ENCODE assay signal across 19 cellular contexts in genomic region chr5:72658161-72658560, GRCh38.
A peak's percentile ranks its signal among the peaks of the same experiment; 100 is the strongest.
DNase-seq lines count a peak whose midpoint lies in the region; ATAC-seq, FAIRE-seq and TF ChIP-seq lines count a peak whose summit lies in the region.
"Had no signal": no experiment of that assay in that cellular context is flagged by ENCODE, and none has a peak within 500 bp of the region (broad histone marks: within the 10 kb centered on the region; RNA-seq: fewer than 3 reads in every experiment).

No MANE protein-coding gene starts in this region.

- H3K4me1 Mint-ChIP-seq in activated CD8-positive, alpha-beta T cell treated with anti-CD3 and anti-CD28 coated beads, Interleukin-2, amount 10 ng/mL, durations not matched to agents 7 days and 5 days (ENCODE audit: low read depth) = no peaks in the 10 kb centered on the region
- H3K4me1 Mint-ChIP-seq: CD4-positive, alpha-beta memory T cell had no signal

- H3K27me3 ChIP-seq in bronchial epithelial cell (ENCODE audit: control insufficient read depth, insufficient read depth, low read length) (no peaks in the 10 kb centered on the region), foreskin keratinocyte (peaks cover 3% of the 10 kb centered on the region), trophoblast cell (ENCODE audit: insufficient read depth, low read length) (no peaks in the 10 kb centered on the region)
- H3K27me3 ChIP-seq in effector memory CD4-positive, alpha-beta T cell (replicated peaks; ENCODE audit: control insufficient read depth, insufficient read depth, low read length, poor library complexity, severe bottlenecking) = no peaks in the 10 kb centered on the region

- H3K36me3 Mint-ChIP-seq in activated CD8-positive, alpha-beta T cell treated with anti-CD3 and anti-CD28 coated beads, Interleukin-2, amount 10 ng/mL, durations not matched to agents 7 days and 5 days (ENCODE audit: low read depth) = no peaks in the 10 kb centered on the region
- H3K36me3 Mint-ChIP-seq: CD4-positive, alpha-beta memory T cell had no signal

- peak overlapping the region; percentile 69 for H4K8ac ChIP-seq in trophoblast cell (ENCODE audit: low read depth, low read length)

- ATAC-seq in foreskin keratinocyte = no peak
- no peak for ATAC-seq in activated CD8-positive, alpha-beta T cell treated with anti-CD3 and anti-CD28 coated beads, Interleukin-2, amount 10 ng/mL, durations not matched to agents 7 days and 5 days
- ATAC-seq: GM23338, HCT116 had no signal

- peak overlapping the region; percentile 2 for H3K4me2 ChIP-seq in trophoblast cell (ENCODE audit: low read length)
- H3K4me2 ChIP-seq: GM23338 had no signal

- no peak overlapping the region for H2AFZ ChIP-seq in trophoblast cell (ENCODE audit: insufficient read depth, low read length, poor library complexity)
- H2AFZ ChIP-seq: GM23338 had no signal

- peak overlapping the region; percentile 67 for H3K18ac ChIP-seq in trophoblast cell (ENCODE audit: low read length)

- no peak overlapping the region for H3K27ac ChIP-seq in foreskin keratinocyte
- no peak overlapping the region for H3K27ac ChIP-seq in trophoblast cell (ENCODE audit: low read depth, low read length)
- no peak overlapping the region for H3K27ac ChIP-seq in effector memory CD4-positive, alpha-beta T cell (ENCODE audit: insufficient read depth, low read length, poor library complexity, severe bottlenecking)

- peak overlapping the region; percentile 90 for H2BK120ac ChIP-seq in trophoblast cell (ENCODE audit: insufficient read depth, low read length, poor library complexity)

- H2BK5ac ChIP-seq in trophoblast cell (ENCODE audit: low read depth, low read length, poor library complexity) = peak overlapping the region; percentile 29

- H3K14ac ChIP-seq in trophoblast cell (ENCODE audit: low read length) = peak overlapping the region; percentile 63

- H3K9me3 Mint-ChIP-seq in activated CD8-positive, alpha-beta T cell treated with anti-CD3 and anti-CD28 coated beads, Interleukin-2, amount 10 ng/mL, durations not matched to agents 7 days and 5 days (ENCODE audit: insufficient read depth) = no peaks in the 10 kb centered on the region
- H3K9me3 Mint-ChIP-seq: CD4-positive, alpha-beta memory T cell; GM23338; H9 had no signal

- H3K27me3 Mint-ChIP-seq in activated CD8-positive, alpha-beta T cell treated with anti-CD3 and anti-CD28 coated beads, Interleukin-2, amount 10 ng/mL, durations not matched to agents 7 days and 5 days (ENCODE audit: low read depth) = peaks cover 2% of the 10 kb centered on the region

- no peak overlapping the region for H3K4me3 Mint-ChIP-seq in activated CD8-positive, alpha-beta T cell treated with anti-CD3 and anti-CD28 coated beads, Interleukin-2, amount 10 ng/mL, durations not matched to agents 7 days and 5 days
- H3K4me3 Mint-ChIP-seq: CD4-positive, alpha-beta memory T cell; GM23338; H9 had no signal

- peaks cover 2% of the 10 kb centered on the region for H3K9me3 ChIP-seq in trophoblast cell (ENCODE audit: insufficient read depth, low read depth, low read length)
- H3K9me3 ChIP-seq in effector memory CD4-positive, alpha-beta T cell (ENCODE audit: control insufficient read depth, low read length) = no peaks in the 10 kb centered on the region

- FAIRE-seq in HTR-8/SVneo (lab: Jason Lieb, UNC) = peak; percentile 9
- no peak for FAIRE-seq in bronchial epithelial cell (lab: Jason Lieb, UNC)
- FAIRE-seq: G401.6, GM12892, GM19239 had no signal

- H4K91ac ChIP-seq in trophoblast cell (ENCODE audit: low read depth, low read length) = peak overlapping the region; percentile 49

- H3K4me3 ChIP-seq in bronchial epithelial cell (ENCODE audit: low read depth, low read length) (no peak overlapping the region), trophoblast cell (ENCODE audit: low read depth, low read length) (no peak overlapping the region)
- H3K4me3 ChIP-seq in effector memory CD4-positive, alpha-beta T cell (ENCODE audit: insufficient read depth, low read depth, low read length, poor library complexity, severe bottlenecking) = no peak overlapping the region
- H3K4me3 ChIP-seq: GM23338 had no signal

- peaks cover 28% of the 10 kb centered on the region for H3K79me1 ChIP-seq in trophoblast cell (ENCODE audit: low read length)

- POLR2A ChIA-PET in activated CD8-positive, alpha-beta T cell treated with anti-CD3 and anti-CD28 coated beads, Interleukin-2, amount 10 ng/mL, durations not matched to agents 7 days and 5 days (lab: Charles Lee) = no interaction called here

- H3K4me1 ChIP-seq in foreskin keratinocyte = no peaks in the 10 kb centered on the region
- peaks cover 27 to 41% of the 10 kb centered on the region in 2 experiments for H3K4me1 ChIP-seq in trophoblast cell (ENCODE audit: control insufficient read depth in 1 of 2, insufficient read depth in 2 of 2, low read length in 2 of 2)
- H3K4me1 ChIP-seq in effector memory CD4-positive, alpha-beta T cell (ENCODE audit: control insufficient read depth, insufficient read depth, low read length, poor library complexity, severe bottlenecking) = no peaks in the 10 kb centered on the region

- CTCF ChIA-PET in activated CD8-positive, alpha-beta T cell treated with anti-CD3 and anti-CD28 coated beads, Interleukin-2, amount 10 ng/mL, durations not matched to agents 7 days and 5 days (lab: Charles Lee) = no interaction called here

- no peak overlapping the region for H3K27ac Mint-ChIP-seq in activated CD8-positive, alpha-beta T cell treated with anti-CD3 and anti-CD28 coated beads, Interleukin-2, amount 10 ng/mL, durations not matched to agents 7 days and 5 days
- H3K27ac Mint-ChIP-seq: CD4-positive, alpha-beta memory T cell; GM23338; H9 had no signal

- H3K23ac ChIP-seq in trophoblast cell (ENCODE audit: low read length) = no peak overlapping the region

- no peak overlapping the region for H3K9ac ChIP-seq in trophoblast cell (ENCODE audit: low read length)

- H2BK12ac ChIP-seq in trophoblast cell (ENCODE audit: low read length) = peak overlapping the region; percentile 93

- no peak for TF ChIP-seq CTCF in bronchial epithelial cell (IDR thresholded peaks at IDR 0.05; ENCODE audit: insufficient read depth, low read length, severe bottlenecking)
- TF ChIP-seq CTCF in foreskin keratinocyte (conservative IDR thresholded peaks at IDR 0.05) = no peak

- no peak overlapping the region for H4K12ac ChIP-seq in trophoblast cell (ENCODE audit: low read depth, low read length)

- no CpG with 5 or more reads among the region's 3 CpGs for WGBS in trophoblast cell (ENCODE audit: extremely low coverage, insufficient coverage, insufficient read length)

- DNase-seq in HTR-8/SVneo (ENCODE audit: insufficient read length, low spot score) (no peak), bronchial epithelial cell (ENCODE audit: low read depth) (peak; percentile 17), foreskin keratinocyte (peak; percentile 14 to 44), trophoblast cell (peak; percentile 87 to 96), cortex of kidney (lab: John Stamatoyannopoulos, UW) (no peak)
- DNase-seq in effector memory CD4-positive, alpha-beta T cell = no peak
- no peak for DNase-seq in activated CD8-positive, alpha-beta T cell treated with anti-CD3 and anti-CD28 coated beads, Interleukin-2, amount 10 ng/mL, durations not matched to agents 7 days and 5 days
- DNase-seq in central memory CD4-positive, alpha-beta T cell = no peak
- DNase-seq: C1 segment of cervical spinal cord; CD4-positive, alpha-beta memory T cell; COR-L47; DMS153; DND-41; H9 had no signal

- H3K36me3 ChIP-seq in bronchial epithelial cell (ENCODE audit: control insufficient read depth, insufficient read depth, low read length) = no peaks in the 10 kb centered on the region
- H3K36me3 ChIP-seq in trophoblast cell (ENCODE audit: control insufficient read depth in 1 of 2, insufficient read depth in 2 of 2, low read length in 2 of 2) = no peaks in the 10 kb centered on the region
- H3K36me3 ChIP-seq in effector memory CD4-positive, alpha-beta T cell (ENCODE audit: control insufficient read depth, insufficient read depth, low read length) = no peaks in the 10 kb centered on the region

- H3K79me2 ChIP-seq in trophoblast cell (ENCODE audit: control insufficient read depth, insufficient read depth, low read length, poor library complexity) = peaks cover 2% of the 10 kb centered on the region

- H2AK5ac ChIP-seq in trophoblast cell (ENCODE audit: low read length) = peak overlapping the region; percentile 34

- H3K4ac ChIP-seq in trophoblast cell (ENCODE audit: low read depth, low read length) = peak overlapping the region; percentile 5

Comparison
In these comparisons a context has a peak if more than half of its experiments do, and no peak if none do; other contexts are left out.
1. DNase-seq: peak in bronchial epithelial cell (single experiment), foreskin keratinocyte (2 of 2) and trophoblast cell (2 of 2); none in HTR-8/SVneo (single experiment), cortex of kidney (single experiment), effector memory CD4-positive, alpha-beta T cell (0 of 3), activated CD8-positive, alpha-beta T cell treated with anti-CD3 and anti-CD28 coated beads, Interleukin-2, amount 10 ng/mL, durations not matched to agents 7 days and 5 days (single experiment) and central memory CD4-positive, alpha-beta T cell (single experiment).